ENCODE assay signal across 8 cellular contexts in genomic region chr9:68366933-68367534, GRCh38. TPM values are rescaled to one million over a fixed set of nuclear protein-coding genes. Genes with fewer than 3 reads are reported as not detected.
DNase-seq lines count a peak whose midpoint lies in the region; ATAC-seq and TF ChIP-seq lines count a peak whose summit lies in the region.
"Not testable (repeated sequence)": the region's sequence is repeated elsewhere in the genome, so short reads cannot be mapped to it uniquely, and the experiment has no call there.
"Had no signal": no experiment of that assay in that cellular context is flagged by ENCODE, and none has a peak within 500 bp of the region (broad histone marks: within the 10 kb centered on the region; RNA-seq: fewer than 3 reads in every experiment).

No MANE protein-coding gene starts in this region.

- not testable (repeated sequence) for H4K8ac ChIP-seq in mesenchymal stem cell (ENCODE audit: low read length)

- H3K27me3 ChIP-seq in ascending aorta; heart left ventricle; mesenchymal stem cell (ENCODE audit: control insufficient read depth in 1 of 2, insufficient read depth in 1 of 2, low read length in 2 of 2): not testable (repeated sequence)

- H3K4me3 Mint-ChIP-seq in WTC11 = not testable (repeated sequence)

- H3K9ac ChIP-seq in mesenchymal stem cell (ENCODE audit: low read length) = not testable (repeated sequence)

- intact Hi-C loops in ascending aorta (cut with DNase I); heart left ventricle (cut with DNase I); sciatic nerve (cut with DNase I): not testable (repeated sequence)

- DNase-seq in WTC11 (ENCODE audit: low spot score); ascending aorta (ENCODE audit: low spot score in 2 of 2); heart left ventricle; sciatic nerve (ENCODE audit: low spot score): not testable (repeated sequence)
- peak; percentile 14 for DNase-seq in mesenchymal stem cell

- H3K4me2 ChIP-seq in mesenchymal stem cell (ENCODE audit: low read length, poor library complexity, severe bottlenecking) = not testable (repeated sequence)

- peaks cover 31% of the 10 kb centered on the region for H3K27me3 Mint-ChIP-seq in WTC11 (ENCODE audit: low read depth)

- not testable (repeated sequence) for H2BK5ac ChIP-seq in mesenchymal stem cell (ENCODE audit: low read depth, low read length, poor library complexity, severe bottlenecking)

- not testable (repeated sequence) for H3K4me1 Mint-ChIP-seq in WTC11

- H3K9me3 ChIP-seq in ascending aorta; heart left ventricle; mesenchymal stem cell (ENCODE audit: control insufficient read depth, low read length): not testable (repeated sequence)

- not testable (repeated sequence) for H2BK120ac ChIP-seq in mesenchymal stem cell (ENCODE audit: low read depth, low read length)

- TF ChIP-seq CTCF in WTC11 (IDR thresholded peaks at IDR 0.05); ascending aorta (IDR thresholded peaks at IDR 0.05); heart left ventricle (IDR thresholded peaks at IDR 0.05): not testable (repeated sequence)

- not testable (repeated sequence) for H3K14ac ChIP-seq in mesenchymal stem cell (ENCODE audit: low read length in 2 of 2)

- H2BK12ac ChIP-seq in mesenchymal stem cell (ENCODE audit: low read length in 2 of 2) = not testable (repeated sequence)

- not testable (repeated sequence) for H3K4ac ChIP-seq in mesenchymal stem cell (ENCODE audit: low read depth in 1 of 2, low read length in 2 of 2)

- not testable (repeated sequence) for H3K18ac ChIP-seq in mesenchymal stem cell (ENCODE audit: low read depth in 1 of 2, low read length in 2 of 2)

- not testable (repeated sequence) for H2AFZ ChIP-seq in mesenchymal stem cell (ENCODE audit: low read depth, low read length)

- H2BK15ac ChIP-seq in mesenchymal stem cell (ENCODE audit: low read depth, poor library complexity, severe bottlenecking) = not testable (repeated sequence)

- not testable (repeated sequence) for H2AK5ac ChIP-seq in mesenchymal stem cell (ENCODE audit: low read length, severe bottlenecking)

- not testable (repeated sequence) for TF ChIP-seq POLR2A in heart left ventricle (IDR thresholded peaks at IDR 0.05)

- H3K36me3 ChIP-seq in ascending aorta; mesenchymal stem cell (ENCODE audit: control insufficient read depth in 1 of 2, insufficient read depth in 2 of 2, low read depth in 1 of 2, low read length in 2 of 2): not testable (repeated sequence)
- H3K36me3 ChIP-seq in heart left ventricle = peaks cover 0 to 12% (median 4%) of the 10 kb centered on the region in 9 donors

- WGBS in heart left ventricle, 4 donors = 10 to 25% (median 14%) methylated on average over 8 to 10 of the region's 10 CpGs
- 20% methylated on average over 5 of the region's 10 CpGs for WGBS in mesenchymal stem cell

- not testable (repeated sequence) for H3K4me1 ChIP-seq in ascending aorta; mesenchymal stem cell (ENCODE audit: control insufficient read depth, insufficient read depth, low read depth, low read length)
- H3K4me1 ChIP-seq in heart left ventricle = peaks cover 0 to 17% (median 5%) of the 10 kb centered on the region in 12 donors

- H3K23ac ChIP-seq in mesenchymal stem cell (ENCODE audit: low read length in 2 of 2) = not testable (repeated sequence)

- H3K4me3 ChIP-seq in ascending aorta (peak overlapping the region; percentile 16 to 35), heart left ventricle (peak overlapping the region in 5 of 12 donors; percentile 3 to 25 (median 7))
- not testable (repeated sequence) for H3K4me3 ChIP-seq in mesenchymal stem cell (ENCODE audit: insufficient read depth in 1 of 2, low read depth in 1 of 2, low read length in 2 of 2)

- POLR2A ChIA-PET in WTC11 (lab: Charles Lee) = not testable (repeated sequence)

- H3K9me3 Mint-ChIP-seq in WTC11 = not testable (repeated sequence)

- ATAC-seq in GM18868 (IDR thresholded peaks at IDR 0.05; ENCODE audit: unreplicated experiment) = peak; percentile 75
- peak; percentile 57 for ATAC-seq in HG03460 (IDR thresholded peaks at IDR 0.05; ENCODE audit: unreplicated experiment)
- peak; percentile 32; the same call in 1 of the 2 replicates for ATAC-seq in WTC11
- peak; percentile 65 to 85 (median 76) for ATAC-seq in heart left ventricle
- ATAC-seq in sciatic nerve = peak; percentile 74

- CTCF ChIA-PET in WTC11 (lab: Charles Lee) = not testable (repeated sequence)

- not testable (repeated sequence) for H3K27ac Mint-ChIP-seq in WTC11

- H3K79me1 ChIP-seq in mesenchymal stem cell (replicated peaks; ENCODE audit: low read length, poor library complexity, severe bottlenecking) = not testable (repeated sequence)

- not testable (repeated sequence) for H4K91ac ChIP-seq in mesenchymal stem cell (ENCODE audit: low read length)

- not testable (repeated sequence) for H3K36me3 Mint-ChIP-seq in WTC11

- H3K27ac ChIP-seq in ascending aorta (peak overlapping the region in 1 of 2 donors; percentile 3), heart left ventricle (peak overlapping the region in 6 of 12 donors; percentile 24 to 67 (median 29))
- H3K27ac ChIP-seq in mesenchymal stem cell (ENCODE audit: low read length, poor library complexity, severe bottlenecking) = not testable (repeated sequence)

RNA-seq across cellular contexts. Expression of gene PGM5, which starts 10.6 kb away (rescaled TPM):
- total RNA-seq in WTC11 (2021) (0.11 to 0.16 TPM (median 0.13 TPM) in 3 replicates), ascending aorta (70.9 TPM), heart left ventricle (100 to 1,000 TPM; 144 to 228 (median 177) TPM), sciatic nerve (28.4 TPM)
- polyA plus RNA-seq in heart left ventricle = 10 to 100 TPM; 41.4 to 81.7 TPM
- 0.72 TPM for polyA plus RNA-seq in mesenchymal stem cell (2013, experiment 1 of 2)
- 0.49 TPM for polyA plus RNA-seq in mesenchymal stem cell (2013, experiment 2 of 2)
- total RNA-seq: H9 had no signal

Comparison
In these comparisons a context has a peak if more than half of its experiments do, and no peak if none do; other contexts are left out.
1. RNA of gene PGM5, which starts 10.6 kb away (total RNA-seq): 144 to 228 TPM in heart left ventricle, 70.9 TPM in ascending aorta (single experiment) and 28.4 TPM in sciatic nerve (single experiment); 0.11 to 0.16 TPM in WTC11; every median in the first group is over 10 times any median in the second.
2. Peak in every context shown above with its lines, with median percentiles within 50 percentile points of each other: ATAC-seq.